ENCODE assay signal across 15 cellular contexts in the genomic region with DNA sequence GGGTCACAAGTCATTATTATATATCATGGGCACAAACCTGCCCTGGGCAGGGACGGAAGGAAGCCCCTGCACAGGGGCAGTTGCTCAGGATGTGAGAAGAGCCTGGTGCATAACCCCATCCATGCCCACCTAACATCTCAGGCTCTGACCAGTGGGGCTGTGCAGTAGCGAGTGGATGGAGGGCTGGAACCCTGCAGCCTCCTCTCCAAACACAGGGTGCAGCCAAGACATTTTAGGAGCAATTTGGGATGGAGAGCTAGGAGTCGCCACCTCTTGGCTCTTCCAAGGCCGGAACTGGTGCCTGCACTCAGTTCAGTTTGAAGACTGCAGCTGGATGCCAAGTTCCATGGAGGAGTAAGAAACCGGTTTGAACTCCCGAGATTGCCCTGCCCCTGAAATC. TPM values are rescaled to one million over a fixed set of nuclear protein-coding genes. Genes with fewer than 3 reads are reported as not detected.
A peak's percentile ranks its signal among the peaks of the same experiment; 100 is the strongest.
DNase-seq lines count a peak whose midpoint lies in the region; ATAC-seq and TF ChIP-seq lines count a peak whose summit lies in the region.
"Had no signal": no experiment of that assay in that cellular context is flagged by ENCODE, and none has a peak within 500 bp of the region (broad histone marks: within the 10 kb centered on the region; RNA-seq: fewer than 3 reads in every experiment).

No MANE protein-coding gene starts in this region.

- H3K36me3 Mint-ChIP-seq in activated CD4-positive, alpha-beta T cell treated with anti-CD3 and anti-CD28 coated beads, Interleukin-2, amount 10 ng/mL, durations not matched to agents 24 days and 14 days (ENCODE audit: low read depth), result peaks cover 64% of the 10 kb centered on the region
- H3K36me3 Mint-ChIP-seq in activated naive CD8-positive, alpha-beta T cell, result peaks cover 22% of the 10 kb centered on the region
- H3K36me3 Mint-ChIP-seq in activated naive CD8-positive, alpha-beta T cell treated with anti-CD3 and anti-CD28 coated beads, Interleukin-2, amount 50 U/mL, for 24 hours (ENCODE audit: low read depth), result peaks cover 31% of the 10 kb centered on the region
- peaks cover 22 to 62% (median 41%) of the 10 kb centered on the region in 5 donors for H3K36me3 Mint-ChIP-seq in naive thymus-derived CD4-positive, alpha-beta T cell
- H3K36me3 Mint-ChIP-seq in H9 (ENCODE audit: insufficient read depth in 1 of 3, low read depth in 3 of 3), result peaks cover 0 to 8% (median 0%) of the 10 kb centered on the region in 3 experiments; a peak in 1 of 7 replicates

- no peaks in the 10 kb centered on the region for H3K79me1 ChIP-seq in H9 (ENCODE audit: insufficient read depth, low read depth, low read length, poor library complexity, severe bottlenecking)

- H3K4me1 Mint-ChIP-seq in activated CD4-positive, alpha-beta T cell treated with anti-CD3 and anti-CD28 coated beads, Interleukin-2, amount 10 ng/mL, durations not matched to agents 24 days and 14 days, result peaks cover 68% of the 10 kb centered on the region
- H3K4me1 Mint-ChIP-seq in activated naive CD8-positive, alpha-beta T cell (ENCODE audit: low read depth), result peaks cover 53% of the 10 kb centered on the region
- peaks cover 41% of the 10 kb centered on the region for H3K4me1 Mint-ChIP-seq in activated naive CD8-positive, alpha-beta T cell treated with anti-CD3 and anti-CD28 coated beads, Interleukin-2, amount 50 U/mL, for 24 hours
- H3K4me1 Mint-ChIP-seq in naive thymus-derived CD4-positive, alpha-beta T cell, result peaks cover 8 to 78% (median 44%) of the 10 kb centered on the region in 7 donors
- H3K4me1 Mint-ChIP-seq in H9, result peaks cover 25 to 28% of the 10 kb centered on the region in 2 experiments

- no CpG with 5 or more reads among the region's 6 CpGs for WGBS in H9 (ENCODE audit: extremely low coverage, insufficient read length, low lambda C conversion rate)

- no peaks in the 10 kb centered on the region for H3K9me3 Mint-ChIP-seq in activated CD4-positive, alpha-beta T cell treated with anti-CD3 and anti-CD28 coated beads, Interleukin-2, amount 10 ng/mL, durations not matched to agents 24 days and 14 days
- no peaks in the 10 kb centered on the region for H3K9me3 Mint-ChIP-seq in activated naive CD8-positive, alpha-beta T cell (ENCODE audit: low read depth)
- H3K9me3 Mint-ChIP-seq in activated naive CD8-positive, alpha-beta T cell treated with anti-CD3 and anti-CD28 coated beads, Interleukin-2, amount 50 U/mL, for 24 hours, result no peaks in the 10 kb centered on the region
- peaks cover 0 to 7% (median 0%) of the 10 kb centered on the region in 11 donors for H3K9me3 Mint-ChIP-seq in naive thymus-derived CD4-positive, alpha-beta T cell
- H3K9me3 Mint-ChIP-seq in H9, result no peaks in the 10 kb centered on the region; a peak in 1 of 5 replicates

- no peak for ATAC-seq in activated naive CD8-positive, alpha-beta T cell treated with anti-CD3 and anti-CD28 coated beads, Interleukin-2, amount 50 U/mL, for 24 hours
- ATAC-seq in GM18505 (IDR thresholded peaks at IDR 0.05; ENCODE audit: unreplicated experiment), result no peak
- ATAC-seq in naive thymus-derived CD4-positive, alpha-beta T cell, result no peak
- ATAC-seq in HG02870 (IDR thresholded peaks at IDR 0.05; ENCODE audit: unreplicated experiment), result no peak

- H3K14ac ChIP-seq in H9 (ENCODE audit: insufficient read depth, low read length), result no peak overlapping the region

- H3K18ac ChIP-seq in H9 (ENCODE audit: insufficient read length, low read depth, low read length), result no peak overlapping the region

- no peak overlapping the region for H3K23ac ChIP-seq in H9 (ENCODE audit: insufficient read length, low read depth, low read length)

- H3K27me3 ChIP-seq in naive thymus-derived CD4-positive, alpha-beta T cell (ENCODE audit: control insufficient read depth in 2 of 2, insufficient read depth in 2 of 2, low read length in 2 of 2), result no peaks in the 10 kb centered on the region
- H3K27me3 ChIP-seq in H9 (ENCODE audit: insufficient read depth, low read length), result peaks cover 2% of the 10 kb centered on the region; the same call in 1 of the 2 replicates

- no peak overlapping the region for H4K5ac ChIP-seq in H9 (ENCODE audit: insufficient read length, low read depth, low read length)

- no peak overlapping the region for H2BK120ac ChIP-seq in H9 (ENCODE audit: low read depth, low read length, poor library complexity, severe bottlenecking)

- H3K4ac ChIP-seq in H9 (ENCODE audit: low read depth, low read length), result no peak overlapping the region

- TF ChIP-seq POLR2A in GM18505 (IDR thresholded peaks at IDR 0.05; ENCODE audit: borderline replicate concordance, extremely low read depth, insufficient read depth, insufficient read length), result peak; percentile 34

- H3K23me2 ChIP-seq in H9 (ENCODE audit: insufficient read length, low read depth, low read length, poor library complexity, severe bottlenecking), result peaks cover 7% of the 10 kb centered on the region

- no peak overlapping the region for H2BK12ac ChIP-seq in H9 (ENCODE audit: insufficient read length, low read depth, low read length)

- H3K4me2 ChIP-seq in H9 (ENCODE audit: insufficient read depth, insufficient read length, low read length), result no peak overlapping the region

- no peak overlapping the region for H3T11ph ChIP-seq in H9 (ENCODE audit: low read length)

- TF ChIP-seq CTCF in H9 (conservative IDR thresholded peaks at IDR 0.05), result no peak

- no peak overlapping the region for H3K9ac ChIP-seq in H9 (ENCODE audit: extremely low read depth, insufficient read length, low read length)

- no peak overlapping the region for H3K56ac ChIP-seq in H9 (ENCODE audit: insufficient read length, low read depth, low read length)

- H3K36me3 ChIP-seq in naive thymus-derived CD4-positive, alpha-beta T cell (ENCODE audit: control insufficient read depth in 2 of 3, insufficient read depth in 3 of 3, low read length in 3 of 3), result peaks cover 0 to 43% (median 21%) of the 10 kb centered on the region in 3 experiments
- H3K36me3 ChIP-seq: HAP-1 had no signal

- H3K4me3 Mint-ChIP-seq in activated CD4-positive, alpha-beta T cell treated with anti-CD3 and anti-CD28 coated beads, Interleukin-2, amount 10 ng/mL, durations not matched to agents 24 days and 14 days, result peak overlapping the region; percentile 97
- H3K4me3 Mint-ChIP-seq in activated naive CD8-positive, alpha-beta T cell, result peak overlapping the region; percentile 27
- no peak overlapping the region for H3K4me3 Mint-ChIP-seq in activated naive CD8-positive, alpha-beta T cell treated with anti-CD3 and anti-CD28 coated beads, Interleukin-2, amount 50 U/mL, for 24 hours
- H3K4me3 Mint-ChIP-seq in naive thymus-derived CD4-positive, alpha-beta T cell, result peak overlapping the region in 6 of 10 donors; percentile 12 to 98 (median 96)
- no peak overlapping the region for H3K4me3 Mint-ChIP-seq in H9
- H3K4me3 Mint-ChIP-seq: CD14-positive monocyte had no signal

- no peaks in the 10 kb centered on the region for H4K20me1 ChIP-seq in H9 (ENCODE audit: control insufficient read depth, insufficient read depth, insufficient read length)

- H3K4me3 ChIP-seq in naive thymus-derived CD4-positive, alpha-beta T cell (ENCODE audit: low read length), result no peak overlapping the region
- H3K4me3 ChIP-seq: HAP-1 had no signal

- H3K79me2 ChIP-seq in H9 (ENCODE audit: insufficient read depth, low read length), result no peaks in the 10 kb centered on the region

- H2BK20ac ChIP-seq in H9 (ENCODE audit: low read depth, low read length, poor library complexity, severe bottlenecking), result no peak overlapping the region

- no peak overlapping the region for H2AK5ac ChIP-seq in H9 (ENCODE audit: insufficient read length, low read length)

- CTCF ChIA-PET in naive thymus-derived CD4-positive, alpha-beta T cell (lab: Charles Lee), result no interaction called here

- DNase-seq in activated CD4-positive, alpha-beta T cell treated with anti-CD3 and anti-CD28 coated beads, Interleukin-2, amount 10 ng/mL, durations not matched to agents 24 days and 14 days, result no peak
- no peak for DNase-seq in activated CD4-positive, alpha-beta T cell treated with anti-CD3 and anti-CD28 coated beads, Interleukin-2, amount 50 U/mL, for 4 hours
- DNase-seq in activated naive CD8-positive, alpha-beta T cell treated with anti-CD3 and anti-CD28 coated beads, Interleukin-2, amount 50 U/mL, for 24 hours, result no peak
- no peak for DNase-seq in naive thymus-derived CD4-positive, alpha-beta T cell
- no peak for DNase-seq in H9
- DNase-seq: EL, NCI-H187, NCI-H226, NCI-H524 treated with DMSO at 0.1 percent for 48 hours, Right ventricle myocardium superior had no signal

- no peak overlapping the region for H4K91ac ChIP-seq in H9 (ENCODE audit: insufficient read length, low read depth, low read length)

- peak overlapping the region; percentile 98 for H3K27ac Mint-ChIP-seq in activated CD4-positive, alpha-beta T cell treated with anti-CD3 and anti-CD28 coated beads, Interleukin-2, amount 10 ng/mL, durations not matched to agents 24 days and 14 days
- peak overlapping the region; percentile 81 for H3K27ac Mint-ChIP-seq in activated naive CD8-positive, alpha-beta T cell
- H3K27ac Mint-ChIP-seq in activated naive CD8-positive, alpha-beta T cell treated with anti-CD3 and anti-CD28 coated beads, Interleukin-2, amount 50 U/mL, for 24 hours, result no peak overlapping the region
- H3K27ac Mint-ChIP-seq in naive thymus-derived CD4-positive, alpha-beta T cell, result peak overlapping the region in 6 of 9 donors; percentile 51 to 100 (median 98)
- no peak overlapping the region for H3K27ac Mint-ChIP-seq in H9
- H3K27ac Mint-ChIP-seq: CD14-positive monocyte had no signal

- H3K9me3 ChIP-seq in naive thymus-derived CD4-positive, alpha-beta T cell (ENCODE audit: control insufficient read depth in 2 of 3, low read length in 3 of 3), result no peaks in the 10 kb centered on the region
- H3K9me3 ChIP-seq in H9 (ENCODE audit: control insufficient read depth, low read depth, low read length), result no peaks in the 10 kb centered on the region
- H3K9me3 ChIP-seq: HAP-1 had no signal

- H2BK15ac ChIP-seq in H9 (ENCODE audit: low read depth, low read length), result no peak overlapping the region

- no peaks in the 10 kb centered on the region for H3K27me3 Mint-ChIP-seq in activated CD4-positive, alpha-beta T cell treated with anti-CD3 and anti-CD28 coated beads, Interleukin-2, amount 10 ng/mL, durations not matched to agents 24 days and 14 days
- H3K27me3 Mint-ChIP-seq in activated naive CD8-positive, alpha-beta T cell, result no peaks in the 10 kb centered on the region
- no peaks in the 10 kb centered on the region for H3K27me3 Mint-ChIP-seq in activated naive CD8-positive, alpha-beta T cell treated with anti-CD3 and anti-CD28 coated beads, Interleukin-2, amount 50 U/mL, for 24 hours
- no peaks in the 10 kb centered on the region for H3K27me3 Mint-ChIP-seq in naive thymus-derived CD4-positive, alpha-beta T cell
- peaks cover 40% of the 10 kb centered on the region for H3K27me3 Mint-ChIP-seq in H9 (ENCODE audit: low read depth)

- H4K8ac ChIP-seq in H9 (replicated peaks; ENCODE audit: insufficient read length, low read depth, low read length), result no peak overlapping the region

- peaks cover 4 to 12% of the 10 kb centered on the region in 2 donors for H3K4me1 ChIP-seq in naive thymus-derived CD4-positive, alpha-beta T cell (ENCODE audit: control insufficient read depth in 2 of 2, insufficient read depth in 2 of 2, low read length in 2 of 2)
- peaks cover 5% of the 10 kb centered on the region; the same call in 1 of the 2 replicates for H3K4me1 ChIP-seq in H9 (ENCODE audit: insufficient read depth, low read length)
- H3K4me1 ChIP-seq: HAP-1 had no signal

- POLR2A ChIA-PET in naive thymus-derived CD4-positive, alpha-beta T cell (lab: Charles Lee), result no interaction called here

- intact Hi-C loops in activated CD4-positive, alpha-beta T cell treated with anti-CD3 and anti-CD28 coated beads, Interleukin-2, amount 10 ng/mL, durations not matched to agents 24 days and 14 days (cut with micrococcal nuclease), result loop anchor here (5.0 to 10.0 kb wide), 2 partner anchors 573 to 806 kb away; no protein-coding TSS in a partner anchor
- intact Hi-C loops in naive thymus-derived CD4-positive, alpha-beta T cell (cut with micrococcal nuclease), result loop anchor here in 1 of 2 donors (10.0 kb wide), 1 partner anchor 806 kb away; no protein-coding TSS in a partner anchor

- no peak overlapping the region for H2AFZ ChIP-seq in H9 (ENCODE audit: low read length)

- no peak overlapping the region for H3K27ac ChIP-seq in naive thymus-derived CD4-positive, alpha-beta T cell (ENCODE audit: low read depth, low read length)
- no peak overlapping the region for H3K27ac ChIP-seq in H9 (ENCODE audit: insufficient read length, low read depth, low read length)

- H2BK5ac ChIP-seq in H9 (ENCODE audit: insufficient read length, low read length), result no peak overlapping the region

RNA-seq across cellular contexts. Expression of a gene that starts 2.8 kb away (rescaled TPM):
- total RNA-seq in activated CD4-positive, alpha-beta T cell treated with anti-CD3 and anti-CD28 coated beads, Interleukin-2, amount 10 ng/mL, durations not matched to agents 24 days and 14 days, result 88.8 and 90.5 TPM in 2 replicates
- 100 to 1,000 TPM in 1 of 5 experiments, 10 to 100 TPM in 4; 67.6 to 384 (median 74.5) TPM for total RNA-seq in naive thymus-derived CD4-positive, alpha-beta T cell
- 10 to 100 TPM; 50.2 to 79.8 TPM for polyA plus RNA-seq in naive thymus-derived CD4-positive, alpha-beta T cell
- 5.1 and 6.3 TPM in 2 replicates for total RNA-seq in H9 (2021)

Comparison
In these comparisons a context has a peak if more than half of its experiments do, and no peak if none do; other contexts are left out.
1. H3K27ac Mint-ChIP-seq: peak in activated CD4-positive, alpha-beta T cell treated with anti-CD3 and anti-CD28 coated beads, Interleukin-2, amount 10 ng/mL, durations not matched to agents 24 days and 14 days (single experiment), activated naive CD8-positive, alpha-beta T cell (single experiment) and naive thymus-derived CD4-positive, alpha-beta T cell (6 of 9); none in activated naive CD8-positive, alpha-beta T cell treated with anti-CD3 and anti-CD28 coated beads, Interleukin-2, amount 50 U/mL, for 24 hours (single experiment) and H9 (0 of 3).
2. H3K4me3 Mint-ChIP-seq: peak in activated CD4-positive, alpha-beta T cell treated with anti-CD3 and anti-CD28 coated beads, Interleukin-2, amount 10 ng/mL, durations not matched to agents 24 days and 14 days (single experiment), activated naive CD8-positive, alpha-beta T cell (single experiment) and naive thymus-derived CD4-positive, alpha-beta T cell (6 of 10); none in activated naive CD8-positive, alpha-beta T cell treated with anti-CD3 and anti-CD28 coated beads, Interleukin-2, amount 50 U/mL, for 24 hours (single experiment) and H9 (0 of 2).